ENCODE assay signal across 13 cellular contexts in genomic region chr2:85593023-85593422, GRCh38.
"Had no signal": no experiment of that assay in that cellular context is flagged by ENCODE, and none has a peak within 500 bp of the region (broad histone marks: within the 10 kb centered on the region; RNA-seq: fewer than 3 reads in every experiment).

No MANE protein-coding gene starts in this region.

- H3K27ac Mint-ChIP-seq: activated naive CD8-positive, alpha-beta T cell treated with anti-CD3 and anti-CD28 coated beads for 36 hours; activated T-helper 17 cell treated with anti-CD3 and anti-CD28 coated beads, Interleukin-2, amount 50 U/mL, for 72 hours; T-helper 17 cell had no signal

- H3K27me3 Mint-ChIP-seq: activated naive CD8-positive, alpha-beta T cell treated with anti-CD3 and anti-CD28 coated beads for 36 hours; activated T-helper 17 cell treated with anti-CD3 and anti-CD28 coated beads, Interleukin-2, amount 50 U/mL, for 72 hours; T-helper 17 cell had no signal

- H3K9me3 ChIP-seq: esophagus squamous epithelium had no signal

- H3K27ac ChIP-seq: SK-N-MC had no signal

- H3K4me3 ChIP-seq: esophagus squamous epithelium, lung, SK-N-MC had no signal

- ATAC-seq: activated T-helper 17 cell treated with anti-CD3 and anti-CD28 coated beads, Interleukin-2, amount 50 U/mL, for 72 hours; left colon; T-helper 17 cell had no signal

- DNase-seq: activated CD4-positive, alpha-beta T cell treated with anti-CD3 and anti-CD28 coated beads, Interleukin-2, amount 50 U/mL, for 48 hours; activated naive CD8-positive, alpha-beta T cell treated with anti-CD3 and anti-CD28 coated beads for 36 hours; anterior cingulate cortex; esophagus squamous epithelium; foreskin fibroblast; left colon; midbrain; stimulated activated CD4-positive, alpha-beta T cell treated with anti-CD3 and anti-CD28 coated beads, Interleukin-12 subunit alpha, Interleukin-12 subunit beta, amount 100 ng/mL, for 4 hours; stimulated activated naive CD4-positive, alpha-beta T cell treated with Interleukin-2 at 50 U/mL for 16 hours; T-helper 17 cell had no signal

- H3K27me3 ChIP-seq: esophagus squamous epithelium had no signal

- H3K9me3 Mint-ChIP-seq: activated naive CD8-positive, alpha-beta T cell treated with anti-CD3 and anti-CD28 coated beads for 36 hours; activated T-helper 17 cell treated with anti-CD3 and anti-CD28 coated beads, Interleukin-2, amount 50 U/mL, for 72 hours had no signal

- H3K4me3 Mint-ChIP-seq: activated naive CD8-positive, alpha-beta T cell treated with anti-CD3 and anti-CD28 coated beads for 36 hours; activated T-helper 17 cell treated with anti-CD3 and anti-CD28 coated beads, Interleukin-2, amount 50 U/mL, for 72 hours; T-helper 17 cell had no signal
